21 cellular contexts compared by ENCODE assay signal in the genomic region with DNA sequence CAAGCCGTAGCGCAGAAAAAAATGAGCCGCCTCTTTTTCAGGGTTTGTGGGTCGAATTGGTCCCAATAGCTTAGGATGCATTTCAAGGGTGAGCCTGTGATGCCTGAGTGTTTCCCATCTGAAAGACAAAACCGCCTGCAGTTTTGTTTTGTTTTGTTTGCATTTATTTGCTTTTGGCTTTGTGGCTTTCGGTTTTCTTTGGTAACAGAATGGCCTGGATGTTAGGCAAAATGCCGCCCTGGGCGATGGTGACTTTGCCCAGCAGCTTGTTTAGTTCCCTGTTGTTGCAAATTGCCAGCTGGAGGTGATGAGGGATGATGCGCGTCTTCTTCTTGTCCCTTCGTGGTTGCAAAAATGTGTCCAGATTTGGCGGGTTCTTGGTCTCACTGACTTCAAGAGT.
"Had no signal": no experiment of that assay in that cellular context is flagged by ENCODE, and none has a peak within 500 bp of the region (broad histone marks: within the 10 kb centered on the region; RNA-seq: fewer than 3 reads in every experiment).

No MANE protein-coding gene starts in this region.

- H3K4me1 Mint-ChIP-seq: T-cell had no signal

- H3K27ac ChIP-seq: HL-60, RWPE1 had no signal

- H3K4me2 ChIP-seq: SK-N-SH had no signal

- H3K36me3 Mint-ChIP-seq: IgD-negative memory B cell, T-cell had no signal

- DNase-seq: KBM-7; MM.1S; NCI-H1092 treated with DMSO at 0.1 percent for 48 hours; NCI-H1417; NCI-H1436 treated with DMSO at 0.1 percent for 48 hours; NCI-H1694; NCI-H187 treated with DMSO at 0.1 percent for 48 hours; NCI-H2029 treated with DMSO at 0.1 percent for 48 hours; NCI-H2227 treated with DMSO at 0.1 percent for 48 hours; NCI-H524; NCI-H526 treated with DMSO at 0.1 percent for 48 hours; NCI-H748 treated with DMSO at 0.1 percent for 48 hours; NK-92 treated with Interleukin-12 subunit alpha and Interleukin-12 subunit beta, amount 100 ng/mL, for 24 hours; PC-3; SHP77; SK-N-SH; SW 1271; T-cell had no signal

- H3K4me3 Mint-ChIP-seq: IgD-negative memory B cell, T-cell had no signal

- H3K9me3 Mint-ChIP-seq: T-cell had no signal

- H3K27ac Mint-ChIP-seq: IgD-negative memory B cell, T-cell had no signal

- H3K9me3 ChIP-seq: SK-N-SH had no signal
